Comparison of ENCODE assay signal across 33 cellular contexts in genomic region chr18:56383349-56383748, GRCh38.
A peak's percentile ranks its signal among the peaks of the same experiment; 100 is the strongest.
DNase-seq lines count a peak whose midpoint lies in the region; ATAC-seq, FAIRE-seq and TF ChIP-seq lines count a peak whose summit lies in the region.
"Had no signal": no experiment of that assay in that cellular context is flagged by ENCODE, and none has a peak within 500 bp of the region (broad histone marks: within the 10 kb centered on the region; RNA-seq: fewer than 3 reads in every experiment).

No MANE protein-coding gene starts in this region.

- H3K4me1 ChIP-seq in HEK293 (ENCODE audit: control insufficient read depth, insufficient read depth, low read length), result no peaks in the 10 kb centered on the region
- no peaks in the 10 kb centered on the region for H3K4me1 ChIP-seq in K562 (replicated peaks in 1 of 2; ENCODE audit: control insufficient read depth in 2 of 2, insufficient read depth in 2 of 2, low read length in 2 of 2)
- peaks cover 2% of the 10 kb centered on the region for H3K4me1 ChIP-seq in right cardiac atrium (ENCODE audit: control insufficient read depth, insufficient read depth, low read length)
- H3K4me1 ChIP-seq: A549; BE2C; BLaER1; BLaER1 treated with 17β-estradiol and CSF1 and Interleukin-3, amounts not matched to agents 10 nM and 100 nM; Caco-2 had no signal

- no peak overlapping the region for H3K4me3 Mint-ChIP-seq in activated T-helper 1 cell treated with anti-CD3 and anti-CD28 coated beads, Interleukin-12 subunit alpha, Interleukin-12 subunit beta, Interleukin-2, Interleukin-4 antibody, amounts not matched to agents 30 ng/mL and 10 ng/mL and 1 ng/mL, durations not matched to agents 14 hours and 24 hours and 36 hours
- H3K4me3 Mint-ChIP-seq: B cell; CD14-positive monocyte; CD4-positive, alpha-beta memory T cell; CD4-positive, alpha-beta T cell; CD4-positive, CD25-positive, alpha-beta regulatory T cell; CD8-positive, alpha-beta memory T cell; CD8-positive, alpha-beta T cell had no signal

- H2AFZ ChIP-seq in K562 (ENCODE audit: low read depth, low read length), result no peak overlapping the region

- H3K4me2 ChIP-seq in K562 (ENCODE audit: insufficient read depth, low read length), result no peak overlapping the region
- H3K4me2 ChIP-seq: A549; BLaER1; BLaER1 treated with 17β-estradiol and CSF1 and Interleukin-3, amounts not matched to agents 10 nM and 100 nM had no signal

- no peak for ATAC-seq in K562
- no peak for ATAC-seq in right cardiac atrium
- ATAC-seq in GM19467 (IDR thresholded peaks at IDR 0.05; ENCODE audit: unreplicated experiment), result no peak
- ATAC-seq: A549; CD8-positive, alpha-beta T cell had no signal

- CTCF ChIA-PET in HEK293 (lab: Yijun Ruan, JAX) (no interaction called here), K562 (lab: Yijun Ruan, JAX; ENCODE audit: low intra/inter-chr PET ratio) (no interaction called here)

- intact Hi-C loops in K562 (cut with micrococcal nuclease), result no loop called here
- intact Hi-C loops in right cardiac atrium (cut with DNase I), result no loop called here
- intact Hi-C loops in activated T-helper 1 cell treated with anti-CD3 and anti-CD28 coated beads, Interleukin-12 subunit alpha, Interleukin-12 subunit beta, Interleukin-2, Interleukin-4 antibody, amounts not matched to agents 30 ng/mL and 10 ng/mL and 1 ng/mL, durations not matched to agents 14 hours and 24 hours and 36 hours (cut with micrococcal nuclease), result no loop called here

- no peaks in the 10 kb centered on the region for H4K20me1 ChIP-seq in K562 (replicated peaks; ENCODE audit: control insufficient read depth, insufficient read depth, low read length)
- H4K20me1 ChIP-seq: BLaER1; BLaER1 treated with 17β-estradiol and CSF1 and Interleukin-3, amounts not matched to agents 10 nM and 100 nM had no signal

- no peak for TF ChIP-seq EP300 in K562 (IDR thresholded peaks at IDR 0.05; ENCODE audit: low read length)

- no peak overlapping the region for H3K27ac Mint-ChIP-seq in activated T-helper 1 cell treated with anti-CD3 and anti-CD28 coated beads, Interleukin-12 subunit alpha, Interleukin-12 subunit beta, Interleukin-2, Interleukin-4 antibody, amounts not matched to agents 30 ng/mL and 10 ng/mL and 1 ng/mL, durations not matched to agents 14 hours and 24 hours and 36 hours
- H3K27ac Mint-ChIP-seq: B cell; CD14-positive monocyte; CD4-positive, alpha-beta memory T cell; CD4-positive, alpha-beta T cell; CD8-positive, alpha-beta memory T cell; CD8-positive, alpha-beta T cell had no signal

- TF ChIP-seq RAD21 in K562 (CRISPR knock-in tag; conservative IDR thresholded peaks at IDR 0.05 in 1 of 2, IDR thresholded peaks at IDR 0.05 in 1 of 2), result no peak

- TF ChIP-seq CTCF in D721Med (IDR thresholded peaks at IDR 0.05; ENCODE audit: insufficient read depth, missing control alignments) (no peak), HEK293 (tag by site-specific recombination; IDR thresholded peaks at IDR 0.05) (no peak), K562 (IDR thresholded peaks at IDR 0.05 in 2 of 3, conservative IDR thresholded peaks at IDR 0.05 in 1 of 3; ENCODE audit: insufficient read depth in 2 of 3, low read depth in 1 of 3, low read length in 3 of 3) (no peak)

- in situ Hi-C loops in K562 (cut with MboI), result no loop called here

- no peaks in the 10 kb centered on the region for H3K9me3 Mint-ChIP-seq in activated T-helper 1 cell treated with anti-CD3 and anti-CD28 coated beads, Interleukin-12 subunit alpha, Interleukin-12 subunit beta, Interleukin-2, Interleukin-4 antibody, amounts not matched to agents 30 ng/mL and 10 ng/mL and 1 ng/mL, durations not matched to agents 14 hours and 24 hours and 36 hours
- H3K9me3 Mint-ChIP-seq: CD8-positive, alpha-beta T cell had no signal

- H3K27me3 ChIP-seq in K562 (ENCODE audit: control insufficient read depth in 2 of 2, insufficient read depth in 2 of 2, low read length in 2 of 2) (no peaks in the 10 kb centered on the region), right cardiac atrium (ENCODE audit: control insufficient read depth, insufficient read depth) (no peaks in the 10 kb centered on the region)
- H3K27me3 ChIP-seq: BE2C; BLaER1; BLaER1 treated with 17β-estradiol and CSF1 and Interleukin-3, amounts not matched to agents 10 nM and 100 nM had no signal

- BruUV-seq in K562 (replicated peaks; lab: Mats Ljungman, UMichigan), result no TSS peak

- FAIRE-seq in D721Med (lab: Jason Lieb, UNC) (peak; percentile 92), K562 (lab: Jason Lieb, UNC) (no peak)
- FAIRE-seq: A204.1, A549 had no signal

- POLR2A ChIA-PET in HEK293 (lab: Yijun Ruan, JAX), result no interaction called here
- POLR2A ChIA-PET in K562 (lab: Yijun Ruan, JAX), result interaction anchor here (1.4 kb wide), 1 partner anchor 8 kb away, joined by 4 read pairs; no protein-coding TSS in a partner anchor

- H3K9me1 ChIP-seq in K562 (ENCODE audit: control insufficient read depth, insufficient read depth, low read length), result no peaks in the 10 kb centered on the region

- DNase-seq in D721Med (ENCODE audit: insufficient read length, low spot score) (no peak), NCI-H446 treated with DMSO at 0.1 percent for 48 hours (lab: John Stamatoyannopoulos, UW) (peak; percentile 20), K562 (ENCODE audit: extremely low read depth in 1 of 4, low spot score in 3 of 4) (no peak), right cardiac atrium (no peak)
- no peak for DNase-seq in activated T-helper 1 cell treated with anti-CD3 and anti-CD28 coated beads, Interleukin-12 subunit alpha, Interleukin-12 subunit beta, Interleukin-2, Interleukin-4 antibody, amounts not matched to agents 30 ng/mL and 10 ng/mL and 1 ng/mL, durations not matched to agents 14 hours and 24 hours and 36 hours (ENCODE audit: low spot score)
- no peak for DNase-seq in stimulated activated CD8-positive, alpha-beta memory T cell treated with anti-CD3 and anti-CD28 coated beads, Interleukin-4, amount 100 ng/mL, for 48 hours
- DNase-seq: 8988T; ACHN; AML-193; BE2C; Caco-2; Calu3; CD4-positive, alpha-beta memory T cell; CD4-positive, alpha-beta T cell; CD4-positive, CD25-positive, alpha-beta regulatory T cell; CD8-positive, alpha-beta memory T cell; CD8-positive, alpha-beta T cell; COR-L47; DMS 273 treated with DMSO at 0.1 percent for 48 hours; DMS153; DMS53; DND-41; EL had no signal

- no peaks in the 10 kb centered on the region for H3K79me2 ChIP-seq in K562 (ENCODE audit: control insufficient read depth, insufficient read depth, low read length)

- TF ChIP-seq POLR2A in K562 (conservative IDR thresholded peaks at IDR 0.05), result no peak

- no peaks in the 10 kb centered on the region for H3K4me1 Mint-ChIP-seq in activated T-helper 1 cell treated with anti-CD3 and anti-CD28 coated beads, Interleukin-12 subunit alpha, Interleukin-12 subunit beta, Interleukin-2, Interleukin-4 antibody, amounts not matched to agents 30 ng/mL and 10 ng/mL and 1 ng/mL, durations not matched to agents 14 hours and 24 hours and 36 hours (ENCODE audit: low read depth)
- H3K4me1 Mint-ChIP-seq: CD4-positive, CD25-positive, alpha-beta regulatory T cell; CD8-positive, alpha-beta memory T cell had no signal

- H3K4me3 ChIP-seq in HEK293 (ENCODE audit: low read depth, low read length) (no peak overlapping the region), K562 (no peak overlapping the region), right cardiac atrium (ENCODE audit: low read length) (no peak overlapping the region)
- H3K4me3 ChIP-seq: A549; BLaER1; BLaER1 treated with 17β-estradiol and CSF1 and Interleukin-3, amounts not matched to agents 10 nM and 100 nM had no signal

- H3K36me3 Mint-ChIP-seq in activated T-helper 1 cell treated with anti-CD3 and anti-CD28 coated beads, Interleukin-12 subunit alpha, Interleukin-12 subunit beta, Interleukin-2, Interleukin-4 antibody, amounts not matched to agents 30 ng/mL and 10 ng/mL and 1 ng/mL, durations not matched to agents 14 hours and 24 hours and 36 hours (ENCODE audit: low read depth), result no peaks in the 10 kb centered on the region
- H3K36me3 Mint-ChIP-seq: CD14-positive monocyte; CD4-positive, alpha-beta memory T cell; CD4-positive, CD25-positive, alpha-beta regulatory T cell; CD8-positive, alpha-beta memory T cell; CD8-positive, alpha-beta T cell had no signal

- H3K27ac ChIP-seq in HEK293 (ENCODE audit: extremely low read depth, low read depth, low read length), result no peak overlapping the region
- no peak overlapping the region for H3K27ac ChIP-seq in K562 (ENCODE audit: extremely low read depth, low read depth, low read length)
- H3K27ac ChIP-seq in right cardiac atrium (ENCODE audit: low read length), result no peak overlapping the region
- H3K27ac ChIP-seq: 22Rv1; A549; BLaER1; BLaER1 treated with 17β-estradiol and CSF1 and Interleukin-3, amounts not matched to agents 10 nM and 100 nM; C4-2B had no signal

- H3K36me3 ChIP-seq in HEK293 (ENCODE audit: control insufficient read depth in 2 of 2, insufficient read depth in 1 of 2, low read length in 2 of 2), result no peaks in the 10 kb centered on the region
- H3K36me3 ChIP-seq in K562 (ENCODE audit: control insufficient read depth, insufficient read depth, low read length), result no peaks in the 10 kb centered on the region
- H3K36me3 ChIP-seq: BE2C; BLaER1; BLaER1 treated with 17β-estradiol and CSF1 and Interleukin-3, amounts not matched to agents 10 nM and 100 nM had no signal

- H3K9me3 ChIP-seq in HEK293 (ENCODE audit: control insufficient read depth, insufficient read depth, low read depth, low read length) (no peaks in the 10 kb centered on the region), K562 (replicated peaks; ENCODE audit: control insufficient read depth, insufficient read depth, low read depth, low read length) (no peaks in the 10 kb centered on the region), right cardiac atrium (ENCODE audit: control insufficient read depth, low read length) (no peaks in the 10 kb centered on the region)
- H3K9me3 ChIP-seq: A549; BE2C; BLaER1; BLaER1 treated with 17β-estradiol and CSF1 and Interleukin-3, amounts not matched to agents 10 nM and 100 nM; Caco-2 had no signal

- no peaks in the 10 kb centered on the region for H3K27me3 Mint-ChIP-seq in activated T-helper 1 cell treated with anti-CD3 and anti-CD28 coated beads, Interleukin-12 subunit alpha, Interleukin-12 subunit beta, Interleukin-2, Interleukin-4 antibody, amounts not matched to agents 30 ng/mL and 10 ng/mL and 1 ng/mL, durations not matched to agents 14 hours and 24 hours and 36 hours (ENCODE audit: insufficient read depth)
- H3K27me3 Mint-ChIP-seq: B cell; CD4-positive, alpha-beta memory T cell; CD4-positive, alpha-beta T cell; CD4-positive, CD25-positive, alpha-beta regulatory T cell had no signal

- 0% methylated on average over 1 of the region's 1 CpG for WGBS in K562 (ENCODE audit: insufficient coverage, low coverage, missing lambda C conversion rate)
- WGBS in right cardiac atrium, result 92% methylated on average over 1 of the region's 1 CpG

- no peak overlapping the region for H3K9ac ChIP-seq in K562 (ENCODE audit: insufficient read depth in 1 of 2, low read depth in 2 of 2, low read length in 2 of 2)
- H3K9ac ChIP-seq: BLaER1; BLaER1 treated with 17β-estradiol and CSF1 and Interleukin-3, amounts not matched to agents 10 nM and 100 nM had no signal

TF ChIP-seq in HEK293, 187 proteins besides CTCF, POLR2A, EP300 and RAD21 (continues in another document):
- TF ChIP-seq ZNF629 (tag by site-specific recombination; IDR thresholded peaks at IDR 0.05) (no peak), ZNF843 (tag by site-specific recombination; IDR thresholded peaks at IDR 0.05) (no peak)

TF ChIP-seq in K562, 482 proteins besides CTCF, POLR2A, EP300 and RAD21 (continues in another document):
- TF ChIP-seq ZNF134 (CRISPR knock-in tag; conservative IDR thresholded peaks at IDR 0.05) (peak; percentile 94), RBM25 (IDR thresholded peaks at IDR 0.05; ENCODE audit: low read depth, low read length, severe bottlenecking) (peak; percentile 52)
